In the genomic region with DNA sequence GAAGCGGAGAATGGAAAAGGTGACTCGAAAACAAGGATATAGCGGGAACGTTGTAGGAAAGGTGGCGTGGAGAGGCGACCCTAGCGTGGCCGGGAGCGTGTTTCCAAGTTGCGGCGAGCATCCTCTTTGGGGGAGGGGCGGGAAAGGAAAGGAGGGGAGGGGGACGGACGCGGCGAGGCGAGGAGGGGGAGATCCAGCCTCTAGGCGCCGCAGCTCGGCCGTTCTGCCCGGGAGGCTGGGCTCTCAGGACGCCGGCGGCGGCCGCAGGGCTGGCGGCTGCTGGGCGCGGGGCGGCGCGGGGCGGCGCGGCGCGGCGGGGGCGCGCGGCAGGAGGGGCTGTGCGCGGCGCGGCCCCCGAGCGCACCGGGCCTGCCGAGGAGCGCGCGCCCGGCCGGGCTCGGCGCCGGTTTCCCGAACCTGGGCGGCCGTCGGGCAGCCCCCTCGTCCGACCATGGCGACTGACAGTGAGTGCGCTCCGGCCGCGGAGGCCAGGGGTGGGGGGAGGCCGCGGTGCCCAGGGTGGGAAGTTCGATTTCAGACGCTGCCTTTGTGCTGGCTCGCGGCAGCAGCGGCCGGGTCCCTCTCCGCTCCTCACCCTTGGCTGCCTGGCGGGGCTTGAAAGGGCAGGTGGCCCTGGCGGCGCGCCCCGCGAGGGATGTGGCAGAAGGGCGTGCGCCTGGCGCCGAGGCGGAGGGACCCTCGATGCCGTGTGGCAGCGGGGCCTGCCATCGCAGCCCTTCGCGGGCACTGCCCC, we compare ENCODE assay signal across 8 cellular contexts. TPM values are rescaled to one million over a fixed set of nuclear protein-coding genes. Genes with fewer than 3 reads are reported as not detected.
DNase-seq lines count a peak whose midpoint lies in the region; ATAC-seq lines count a peak whose summit lies in the region.

A gene (plus strand): TSS at position 357 of the 754 bp plus-strand sequence.

- H3K27me3 ChIP-seq in duodenal mucosa (ENCODE audit: control insufficient read depth in 1 of 2, insufficient read depth in 2 of 2, low read length in 2 of 2), result peaks cover 25% of the 10 kb centered on the region in 2 donors

- no peak within 1 kb of the TSS for H3K27ac ChIP-seq in duodenal mucosa (ENCODE audit: low read depth, low read length)

- peak within 1 kb of the TSS; percentile 47 to 63 for H3K4me3 ChIP-seq in duodenal mucosa (ENCODE audit: low read depth in 1 of 2, low read length in 2 of 2)

- no peaks in the 10 kb centered on the region for H3K9me3 ChIP-seq in duodenal mucosa (ENCODE audit: control insufficient read depth in 1 of 2, low read length in 2 of 2)

- no peak for ATAC-seq in HG03378 (IDR thresholded peaks at IDR 0.05; ENCODE audit: unreplicated experiment)

- H3K4me1 ChIP-seq in duodenal mucosa (ENCODE audit: control insufficient read depth in 1 of 2, insufficient read depth in 2 of 2, low read length in 2 of 2), result peaks cover 0 to 8% of the 10 kb centered on the region in 2 donors

- no peaks in the 10 kb centered on the region for H3K36me3 ChIP-seq in duodenal mucosa (ENCODE audit: control insufficient read depth in 1 of 2, insufficient read depth in 2 of 2, low read length in 2 of 2)

- H3K9ac ChIP-seq in duodenal mucosa (ENCODE audit: low read depth in 1 of 2, low read length in 2 of 2), result no peak within 1 kb of the TSS

- DNase-seq in ELR (ENCODE audit: low read depth) (peak; percentile 6), NCI-H69 (lab: John Stamatoyannopoulos, UW) (peak; percentile 72), myocyte (ENCODE audit: low read depth) (peak; percentile 15), NOMO-1 treated with dmso at 0.1 percent for 144 hours (lab: John Stamatoyannopoulos, UW; ENCODE audit: unreplicated experiment) (no peak), NK-92 (lab: John Stamatoyannopoulos, UW; ENCODE audit: unreplicated experiment) (no peak), mesenteric fat pad (ENCODE audit: low spot score) (no peak)

RNA-seq across cellular contexts. Expression of the gene that starts here (rescaled TPM):
- not detected in 2 replicates for total RNA-seq in myocyte
- 0.03 TPM for polyA plus RNA-seq in myocyte (2012)
- total RNA-seq in mesenteric fat pad, result not detected

Comparison
In these comparisons a context has a peak if more than half of its experiments do, and no peak if none do; other contexts are left out.
1. Peak in DNase-seq in myocyte; RNA of the gene not detected or under 1 TPM.
2. DNase-seq: peak in ELR (single experiment) and NCI-H69 (single experiment); none in NOMO-1 treated with dmso at 0.1 percent for 144 hours (single experiment), NK-92 (single experiment) and mesenteric fat pad (single experiment).